ENCODE assay signal across 11 cellular contexts in the genomic region with DNA sequence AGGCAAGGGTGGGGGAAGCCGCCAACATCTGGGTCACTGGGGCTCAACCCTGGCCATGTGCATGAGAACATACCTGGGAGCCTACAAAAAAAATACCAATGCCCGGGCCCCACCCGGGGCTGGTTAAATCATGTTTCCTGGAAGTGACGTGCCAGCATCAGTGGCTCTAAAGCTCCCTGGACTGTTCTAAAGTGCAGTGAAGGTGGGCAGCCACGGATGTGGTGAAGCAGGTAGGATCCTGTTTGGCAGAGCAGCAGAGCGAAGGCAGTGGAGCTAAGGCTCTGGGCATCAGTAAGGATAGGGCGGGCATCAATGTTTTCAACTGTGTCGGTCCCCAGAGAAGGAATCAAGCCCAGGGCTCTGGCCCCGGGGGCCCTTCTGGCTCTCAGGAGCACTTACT.
DNase-seq lines count a peak whose midpoint lies in the region; ATAC-seq and TF ChIP-seq lines count a peak whose summit lies in the region.
"Had no signal": no experiment of that assay in that cellular context is flagged by ENCODE, and none has a peak within 500 bp of the region (broad histone marks: within the 10 kb centered on the region; RNA-seq: fewer than 3 reads in every experiment).

No MANE protein-coding gene starts in this region.

- no peaks in the 10 kb centered on the region for H4K20me1 ChIP-seq in DND-41 (ENCODE audit: insufficient read depth, low read length)

- H2AFZ ChIP-seq in DND-41 (ENCODE audit: low read depth, low read length), result no peak overlapping the region
- H2AFZ ChIP-seq: hepatocyte had no signal

- no peak for ATAC-seq in DND-41 (ENCODE audit: insufficient read depth, low read depth)
- ATAC-seq in GM18498 (IDR thresholded peaks at IDR 0.05; ENCODE audit: unreplicated experiment), result no peak

- H3K4me2 ChIP-seq in DND-41 (ENCODE audit: insufficient read depth, low read length), result peak overlapping the region; percentile 54
- H3K4me2 ChIP-seq: hepatocyte had no signal

- TF ChIP-seq CTCF in DND-41 (IDR thresholded peaks at IDR 0.05; ENCODE audit: borderline replicate concordance, extremely low read depth, low read length, poor library complexity, severe bottlenecking), result no peak

- H3K36me3 ChIP-seq in DND-41 (ENCODE audit: insufficient read depth, low read length), result no peaks in the 10 kb centered on the region
- H3K36me3 ChIP-seq: ovary had no signal

- peak overlapping the region; percentile 26; the same call in 1 of the 2 replicates for H3K9ac ChIP-seq in DND-41 (ENCODE audit: low read depth, low read length)

- H3K79me2 ChIP-seq in DND-41 (ENCODE audit: insufficient read depth, low read length), result no peaks in the 10 kb centered on the region
- H3K79me2 ChIP-seq: hepatocyte had no signal

- peak overlapping the region; percentile 87 for H3K27ac ChIP-seq in DND-41 (ENCODE audit: low read length)
- H3K27ac ChIP-seq: hepatocyte, ovary had no signal

- no peaks in the 10 kb centered on the region for H3K27me3 ChIP-seq in DND-41 (ENCODE audit: insufficient read depth, low read length, poor library complexity)
- H3K27me3 ChIP-seq: hepatocyte, ovary had no signal

- DNase-seq in DND-41, result peak; percentile 29
- DNase-seq in activated CD4-positive, alpha-beta T cell treated with anti-CD3 and anti-CD28 coated beads, Interleukin-2, amount 50 U/mL, for 1 hour, result peak; percentile 57
- peak; percentile 25 for DNase-seq in cerebellar cortex (ENCODE audit: low spot score)
- DNase-seq in stimulated activated CD4-positive, alpha-beta T cell treated with anti-CD3 and anti-CD28 coated beads, Interleukin-15, amount 100 ng/mL, for 24 hours, result peak; percentile 76
- DNase-seq in GM19238 (ENCODE audit: insufficient read length, low spot score), result no peak
- DNase-seq in foreskin melanocyte, result no peak
- DNase-seq in DMS79 treated with DMSO at 0.1 percent for 48 hours (lab: John Stamatoyannopoulos, UW), result no peak
- DNase-seq: OCI-M1 had no signal

- H3K4me1 ChIP-seq in DND-41 (ENCODE audit: insufficient read depth, low read length), result peaks cover 63% of the 10 kb centered on the region

- no peak overlapping the region for H3K4me3 ChIP-seq in DND-41 (ENCODE audit: low read depth in 1 of 2, low read length in 2 of 2)
- H3K4me3 ChIP-seq: hepatocyte, ovary had no signal

- no peaks in the 10 kb centered on the region for H3K9me3 ChIP-seq in DND-41 (ENCODE audit: insufficient read depth, low read length, severe bottlenecking)
- H3K9me3 ChIP-seq: ovary had no signal

Comparison
In these comparisons a context has a peak if more than half of its experiments do, and no peak if none do; other contexts are left out.
1. DNase-seq: peak in DND-41 (single experiment), activated CD4-positive, alpha-beta T cell treated with anti-CD3 and anti-CD28 coated beads, Interleukin-2, amount 50 U/mL, for 1 hour (single experiment), cerebellar cortex (single experiment) and stimulated activated CD4-positive, alpha-beta T cell treated with anti-CD3 and anti-CD28 coated beads, Interleukin-15, amount 100 ng/mL, for 24 hours (single experiment); none in GM19238 (single experiment), foreskin melanocyte (single experiment) and DMS79 treated with DMSO at 0.1 percent for 48 hours (single experiment).